8 cellular contexts compared by ENCODE assay signal in genomic region chr10:77636286-77636966, GRCh38. TPM values are rescaled to one million over a fixed set of nuclear protein-coding genes. Genes with fewer than 3 reads are reported as not detected.
DNase-seq lines count a peak whose midpoint lies in the region; ATAC-seq, FAIRE-seq and TF ChIP-seq lines count a peak whose summit lies in the region.

No MANE protein-coding gene starts in this region.

- TF ChIP-seq POLR2A in HepG2 (IDR thresholded peaks at IDR 0.05; ENCODE audit: insufficient read depth in 1 of 2, low read depth in 2 of 2, low read length in 2 of 2) = no peak

- TF ChIP-seq RAD21 in liver (IDR thresholded peaks at IDR 0.05) (no peak), HepG2 (CRISPR knock-in tag; IDR thresholded peaks at IDR 0.05) (no peak)

- no peak overlapping the region for H3K4me2 ChIP-seq in HepG2 (ENCODE audit: low read depth, low read length)

- no peak for DNase-seq in HepG2 (ENCODE audit: low spot score)
- no peak for DNase-seq in coronary artery (ENCODE audit: low spot score)
- no peak for DNase-seq in stimulated activated CD4-positive, alpha-beta T cell treated with anti-CD3 and anti-CD28 coated beads, Interleukin-2, amount 100 ng/mL, for 48 hours
- DNase-seq in OCI-M1 (lab: John Stamatoyannopoulos, UW) = no peak

- peaks cover 7 to 37% (median 24%) of the 10 kb centered on the region in 4 donors for H3K4me1 ChIP-seq in liver (ENCODE audit: control insufficient read depth in 4 of 4, insufficient read depth in 4 of 4, low read length in 3 of 4)
- H3K4me1 ChIP-seq in HepG2 (ENCODE audit: insufficient read depth, low read length) = no peaks in the 10 kb centered on the region
- peaks cover 0 to 12% of the 10 kb centered on the region in 2 donors for H3K4me1 ChIP-seq in muscle layer of duodenum (ENCODE audit: control insufficient read depth in 1 of 2, insufficient read depth in 2 of 2, low read length in 2 of 2)

- H3K36me3 ChIP-seq in liver (ENCODE audit: control insufficient read depth in 4 of 4, insufficient read depth in 3 of 4, low read depth in 1 of 4, low read length in 3 of 4) = no peaks in the 10 kb centered on the region
- H3K36me3 ChIP-seq in HepG2 (replicated peaks in 1 of 2; ENCODE audit: control insufficient read depth in 1 of 2, insufficient read depth in 2 of 2, low read length in 2 of 2) = no peaks in the 10 kb centered on the region
- no peaks in the 10 kb centered on the region for H3K36me3 ChIP-seq in muscle layer of duodenum (ENCODE audit: control insufficient read depth in 1 of 2, insufficient read depth in 2 of 2, low read length in 2 of 2)

- BruUV-seq in HepG2 (replicated peaks; lab: Mats Ljungman, UMichigan) = no TSS peak

- TF ChIP-seq EP300 in HepG2 (IDR thresholded peaks at IDR 0.05; ENCODE audit: low read depth in 2 of 2, low read length in 2 of 2) (no peak), HepG2 (CRISPR knock-in tag; IDR thresholded peaks at IDR 0.05; ENCODE audit: borderline replicate concordance) (no peak)

- H3K79me2 ChIP-seq in HepG2 (ENCODE audit: insufficient read depth, low read length) = no peaks in the 10 kb centered on the region

- no peaks in the 10 kb centered on the region for H4K20me1 ChIP-seq in HepG2 (ENCODE audit: insufficient read depth, low read length)

- no peak for FAIRE-seq in HepG2 (lab: Jason Lieb, UNC)

- H2AFZ ChIP-seq in HepG2 (ENCODE audit: low read length) = no peak overlapping the region

- H3K9me3 ChIP-seq in liver (ENCODE audit: control insufficient read depth in 4 of 4, low read length in 3 of 4) (no peaks in the 10 kb centered on the region), HepG2 (ENCODE audit: low read length) (no peaks in the 10 kb centered on the region), muscle layer of duodenum (ENCODE audit: control insufficient read depth in 1 of 2, low read length in 2 of 2) (no peaks in the 10 kb centered on the region)

- in situ Hi-C loops in HepG2 (cut with HindIII; ENCODE audit: extremely low pct_ligation_motif_present, low pct_unique_long_range_greater_than_20kb) = no loop called here

- 10% methylated on average over 41 of the region's 41 CpGs for WGBS in liver
- WGBS in HepG2 (ENCODE audit: low lambda C conversion rate) = 20% methylated on average over 38 of the region's 41 CpGs

- ATAC-seq in HepG2 (no peak), GM19463 (IDR thresholded peaks at IDR 0.05; ENCODE audit: unreplicated experiment) (no peak), HG02759 (IDR thresholded peaks at IDR 0.05; ENCODE audit: unreplicated experiment) (no peak)

- peak overlapping the region; percentile 64 to 81 (median 77) for H3K4me3 ChIP-seq in liver (ENCODE audit: low read depth in 1 of 3, low read length in 3 of 3)
- no peak overlapping the region for H3K4me3 ChIP-seq in HepG2 (replicated peaks in 1 of 3; ENCODE audit: insufficient read depth in 1 of 3, low read depth in 2 of 3, low read length in 3 of 3)
- H3K4me3 ChIP-seq in coronary artery = peak overlapping the region; percentile 89
- H3K4me3 ChIP-seq in muscle layer of duodenum (ENCODE audit: low read depth in 1 of 2, low read length in 2 of 2) = peak overlapping the region; percentile 45 to 84

- intact Hi-C loops in HepG2 (cut with micrococcal nuclease; ENCODE audit: unreplicated experiment) = no loop called here

- POLR2A ChIA-PET in HepG2 (lab: Yijun Ruan, JAX) = no interaction called here

- H3K27me3 ChIP-seq in liver (ENCODE audit: control insufficient read depth in 4 of 4, insufficient read depth in 4 of 4, low read length in 3 of 4) (peaks cover 0 to 6% (median 0%) of the 10 kb centered on the region in 4 donors), HepG2 (ENCODE audit: control insufficient read depth in 1 of 2, insufficient read depth in 2 of 2, low read length in 2 of 2) (peaks cover 4 to 30% of the 10 kb centered on the region in 2 experiments; a peak in 4 of 5 replicates), muscle layer of duodenum (ENCODE audit: low read depth, low read length) (peaks cover 16% of the 10 kb centered on the region)

- H3K9ac ChIP-seq in liver (ENCODE audit: low read depth in 1 of 2, low read length in 2 of 2) = no peak overlapping the region
- H3K9ac ChIP-seq in HepG2 (ENCODE audit: insufficient read depth, low read depth, low read length) = no peak overlapping the region

- TF ChIP-seq CTCF in liver (IDR thresholded peaks at IDR 0.05; ENCODE audit: low read depth, low read length, missing input control) (no peak), HepG2 (CRISPR knock-in tag; IDR thresholded peaks at IDR 0.05) (no peak), coronary artery (IDR thresholded peaks at IDR 0.05) (no peak)

- CTCF ChIA-PET in HepG2 (lab: Yijun Ruan, JAX; ENCODE audit: low intra/inter-chr PET ratio, low total read pairs) = no interaction called here

- no peak overlapping the region for H3K27ac ChIP-seq in liver (ENCODE audit: low read depth in 1 of 2, low read length in 2 of 2)
- H3K27ac ChIP-seq in HepG2 (ENCODE audit: extremely low read length, insufficient read depth, low read length) = no peak overlapping the region
- peak overlapping the region; percentile 52 to 93 for H3K27ac ChIP-seq in coronary artery
- peak overlapping the region; percentile 1 for H3K27ac ChIP-seq in muscle layer of duodenum (ENCODE audit: low read length)

TF ChIP-seq in liver, 16 proteins besides CTCF, POLR2A, EP300 and RAD21 (continues in another document):
- no peak for TF ChIP-seq FOXA1 (IDR thresholded peaks at IDR 0.05)
- TF ChIP-seq ZBTB33 (IDR thresholded peaks at IDR 0.05) = no peak
- TF ChIP-seq FOXA2 (IDR thresholded peaks at IDR 0.05) = no peak
- TF ChIP-seq HNF4A (conservative IDR thresholded peaks at IDR 0.05) = no peak
- no peak for TF ChIP-seq TAF1 (conservative IDR thresholded peaks at IDR 0.05)
- TF ChIP-seq SP1 (IDR thresholded peaks at IDR 0.05) = no peak
- TF ChIP-seq JUND (IDR thresholded peaks at IDR 0.05) = no peak
- no peak for TF ChIP-seq RXRA (IDR thresholded peaks at IDR 0.05)

TF ChIP-seq in HepG2, 621 proteins besides CTCF, POLR2A, EP300 and RAD21:
- TF ChIP-seq ZNF296 (CRISPR knock-in tag; conservative IDR thresholded peaks at IDR 0.05) = no peak

RNA-seq across cellular contexts. Expression of gene KCNMA1, which starts 1.2 kb away (rescaled TPM):
- total RNA-seq in liver (1 to 10 TPM; 2.5 to 9.7 TPM), HepG2 (2016; rRNA removed; fragmentation: Illumina TruSeq; extraction: Trizol) (0.02 TPM in 1 of 2 replicates, not detected in the other)
- polyA plus RNA-seq in liver (1 to 10 TPM; 2.9 to 6.6 TPM), HepG2 (2011; rRNA removed) (not detected in 2 replicates)
- total RNA-seq in HepG2 (2016; cell fraction: cytosol; rRNA removed; fragmentation: Illumina TruSeq; extraction: Trizol; ENCODE audit: low read depth) = not detected in 2 replicates
- total RNA-seq in HepG2 (2016; cell fraction: insoluble cytoplasmic fraction; rRNA removed; fragmentation: Illumina TruSeq; extraction: Trizol) = not detected in 2 replicates
- not detected in 2 replicates for total RNA-seq in HepG2 (2016; cell fraction: membrane; rRNA removed; fragmentation: Illumina TruSeq; extraction: Trizol)
- not detected in 2 replicates for total RNA-seq in HepG2 (2016; cell fraction: nucleus; rRNA removed; fragmentation: Illumina TruSeq; extraction: Trizol)
- not detected in 2 replicates for polyA plus RNA-seq in HepG2 (2011; cell fraction: cytosol; rRNA removed)
- polyA plus RNA-seq in HepG2 (2011; cell fraction: nucleus; rRNA removed) = 0.07 TPM in 1 of 2 replicates, not detected in the other
- not detected in 2 replicates for polyA plus RNA-seq in HepG2 (2012)
- polyA plus RNA-seq in HepG2 (2016; cell fraction: cytosol; fragmentation: Illumina TruSeq; extraction: Trizol; ENCODE audit: low read depth) = not detected in 2 replicates
- not detected in 2 replicates for polyA plus RNA-seq in HepG2 (2016; cell fraction: insoluble cytoplasmic fraction; fragmentation: Illumina TruSeq; extraction: Trizol; ENCODE audit: low read depth)
- polyA plus RNA-seq in HepG2 (2016; cell fraction: membrane; fragmentation: Illumina TruSeq; extraction: Trizol; ENCODE audit: low read depth) = not detected in 2 replicates
- not detected in 2 replicates for polyA plus RNA-seq in HepG2 (2016; cell fraction: nucleus; fragmentation: Illumina TruSeq; extraction: Trizol; ENCODE audit: insufficient read depth, low read depth)
- polyA minus RNA-seq in HepG2 (2011; rRNA and poly(A)+ RNA removed; ENCODE audit: low replicate concordance) = 0.28 TPM in 1 of 2 replicates, not detected in the other
- not detected in 2 replicates for polyA minus RNA-seq in HepG2 (2011; cell fraction: cytosol; rRNA and poly(A)+ RNA removed)
- not detected in 2 replicates for polyA minus RNA-seq in HepG2 (2011; cell fraction: nucleus; rRNA and poly(A)+ RNA removed)

Comparison
In these comparisons a context has a peak if more than half of its experiments do, and no peak if none do; other contexts are left out.
1. H3K4me3 ChIP-seq: peak in liver (3 of 3), coronary artery (single experiment) and muscle layer of duodenum (2 of 2); none in HepG2 (0 of 3).
2. H3K27ac ChIP-seq: peak in coronary artery (2 of 2) and muscle layer of duodenum (single experiment); none in liver (0 of 2) and HepG2 (single experiment).